Comparison of ENCODE assay signal across 13 cellular contexts in the genomic region with DNA sequence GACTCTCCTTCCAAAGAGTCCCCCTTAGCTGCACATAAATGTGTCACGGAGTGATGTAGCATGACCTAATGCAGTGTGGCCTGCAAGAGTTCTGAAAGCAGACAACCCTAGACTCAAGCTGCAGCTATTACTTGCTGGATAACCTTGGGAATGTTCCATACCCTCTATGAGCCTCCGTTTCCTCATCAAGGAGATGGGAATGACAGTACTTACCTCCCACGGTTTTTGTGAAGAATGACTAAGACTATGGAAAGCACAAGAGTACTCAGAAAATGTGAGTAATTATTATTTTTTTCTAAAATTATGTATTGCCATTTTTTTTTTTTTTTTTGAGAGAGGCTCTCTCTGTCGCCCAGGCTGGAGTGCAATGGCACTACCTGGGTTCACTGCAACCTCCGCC.
"Had no signal": no experiment of that assay in that cellular context is flagged by ENCODE, and none has a peak within 500 bp of the region (broad histone marks: within the 10 kb centered on the region; RNA-seq: fewer than 3 reads in every experiment).

No MANE protein-coding gene starts in this region.

- H3K36me3 ChIP-seq: adrenal gland, tibial nerve, uterus had no signal

- H3K27me3 ChIP-seq: adrenal gland, uterus had no signal

- H3K4me3 ChIP-seq: adrenal gland, tibial nerve, uterus had no signal

- FAIRE-seq: small intestine had no signal

- H3K9me3 ChIP-seq: adrenal gland, tibial nerve, uterus had no signal

- DNase-seq: activated CD4-positive, alpha-beta T cell treated with anti-CD3 and anti-CD28 coated beads, Interleukin-2, amount 50 U/mL, for 48 hours; activated CD4-positive, CD25-positive, alpha-beta regulatory T cell treated with anti-CD3 and anti-CD28 coated beads, Interleukin-2, amount 50 U/mL, for 72 hours; activated CD8-positive, alpha-beta memory T cell treated with anti-CD3 and anti-CD28 coated beads, Interleukin-2, amount 10 ng/mL, durations not matched to agents 7 days and 5 days; activated naive CD4-positive, alpha-beta T cell treated with anti-CD3 and anti-CD28 coated beads, Interleukin-2, amount 50 U/mL, for 16 hours; activated T-cell treated with anti-CD3 and anti-CD28 coated beads, Interleukin-2, amount 50 U/mL, for 1 hour; adrenal gland; effector memory CD8-positive, alpha-beta T cell; small intestine; stimulated activated CD4-positive, alpha-beta T cell treated with anti-CD3 and anti-CD28 coated beads, Interleukin-4, amount 100 ng/mL, for 24 hours; stimulated activated naive CD4-positive, alpha-beta T cell; uterus had no signal

- H3K27ac ChIP-seq: adrenal gland, tibial nerve, uterus had no signal

- ATAC-seq: activated CD8-positive, alpha-beta memory T cell treated with anti-CD3 and anti-CD28 coated beads, Interleukin-2, amount 10 ng/mL, durations not matched to agents 7 days and 5 days; effector memory CD8-positive, alpha-beta T cell; natural killer cell treated with Interleukin-12 subunit alpha and Interleukin-12 subunit beta and Interleukin-15 and Interleukin-18, amount 100 ng/mL, for 72 hours had no signal
